ENCODE assay signal across 16 cellular contexts in the genomic region with DNA sequence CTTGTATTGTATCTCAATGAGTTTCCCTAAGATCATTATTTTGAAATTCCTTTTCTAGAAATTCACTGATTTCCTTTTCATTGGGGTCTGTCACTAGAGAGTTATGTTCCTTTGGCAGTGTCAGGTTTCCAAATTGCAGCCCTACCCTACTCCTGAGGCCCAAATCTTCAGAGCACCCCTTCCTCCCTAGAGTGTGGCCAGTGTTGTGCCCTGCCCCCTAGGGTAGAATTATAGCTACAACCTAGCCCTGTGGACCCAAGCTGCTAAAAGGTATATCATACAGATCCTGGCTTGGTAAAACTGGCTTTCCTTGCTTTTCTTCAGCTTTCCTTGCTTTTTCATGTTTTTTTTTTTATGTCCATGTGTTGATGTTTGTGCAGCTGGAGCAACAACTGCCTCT.
DNase-seq lines count a peak whose midpoint lies in the region; ATAC-seq and TF ChIP-seq lines count a peak whose summit lies in the region.
"Had no signal": no experiment of that assay in that cellular context is flagged by ENCODE, and none has a peak within 500 bp of the region (broad histone marks: within the 10 kb centered on the region; RNA-seq: fewer than 3 reads in every experiment).

No MANE protein-coding gene starts in this region.

- H3T11ph ChIP-seq in H9 (ENCODE audit: low read length) = no peak overlapping the region

- TF ChIP-seq CTCF in CD8-positive, alpha-beta T cell (IDR thresholded peaks at IDR 0.05) = no peak
- TF ChIP-seq CTCF in H9 (conservative IDR thresholded peaks at IDR 0.05) (peak; percentile 22; the same call in 2 of the 3 replicates), suprapubic skin (IDR thresholded peaks at IDR 0.05) (no peak)

- no peak overlapping the region for H2BK12ac ChIP-seq in H9 (ENCODE audit: insufficient read length, low read depth, low read length)

- H2BK120ac ChIP-seq in H9 (ENCODE audit: low read depth, low read length, poor library complexity, severe bottlenecking) = no peak overlapping the region

- H3K79me2 ChIP-seq in H9 (ENCODE audit: insufficient read depth, low read length) = no peaks in the 10 kb centered on the region

- no peak overlapping the region for H4K8ac ChIP-seq in H9 (replicated peaks; ENCODE audit: insufficient read length, low read depth, low read length)

- H3K27me3 Mint-ChIP-seq in CD4-positive, CD25-positive, alpha-beta regulatory T cell = no peaks in the 10 kb centered on the region
- H3K27me3 Mint-ChIP-seq in CD8-positive, alpha-beta T cell (ENCODE audit: low read depth) = no peaks in the 10 kb centered on the region
- no peaks in the 10 kb centered on the region for H3K27me3 Mint-ChIP-seq in H9 (ENCODE audit: low read depth)
- H3K27me3 Mint-ChIP-seq in naive thymus-derived CD4-positive, alpha-beta T cell = no peaks in the 10 kb centered on the region
- H3K27me3 Mint-ChIP-seq: CD4-positive, alpha-beta T cell had no signal

- peaks cover 13% of the 10 kb centered on the region for H3K4me1 ChIP-seq in CD4-positive, CD25-positive, alpha-beta regulatory T cell (ENCODE audit: control insufficient read depth, insufficient read depth, low read length, poor library complexity, severe bottlenecking)
- H3K4me1 ChIP-seq in CD8-positive, alpha-beta T cell (ENCODE audit: insufficient read depth, low read length) = peaks cover 12% of the 10 kb centered on the region
- H3K4me1 ChIP-seq in H9 (ENCODE audit: insufficient read depth, low read length) = no peaks in the 10 kb centered on the region
- H3K4me1 ChIP-seq in naive thymus-derived CD4-positive, alpha-beta T cell (ENCODE audit: control insufficient read depth in 2 of 2, insufficient read depth in 2 of 2, low read length in 2 of 2) = no peaks in the 10 kb centered on the region
- H3K4me1 ChIP-seq in suprapubic skin = no peaks in the 10 kb centered on the region
- H3K4me1 ChIP-seq: BE2C, HAP-1 had no signal

- no peak overlapping the region for H2AK5ac ChIP-seq in H9 (ENCODE audit: insufficient read length, low read length)

- ATAC-seq in CD4-positive, CD25-positive, alpha-beta regulatory T cell (ENCODE audit: low read depth in 2 of 2) = no peak
- no peak for ATAC-seq in CD8-positive, alpha-beta T cell
- ATAC-seq in naive thymus-derived CD4-positive, alpha-beta T cell = no peak
- ATAC-seq in HG03439 (IDR thresholded peaks at IDR 0.05; ENCODE audit: unreplicated experiment) = no peak

- no peak for DNase-seq in CD4-positive, CD25-positive, alpha-beta regulatory T cell
- DNase-seq in CD8-positive, alpha-beta T cell = no peak
- DNase-seq in H9 (no peak), suprapubic skin (ENCODE audit: low spot score in 2 of 2) (no peak)
- DNase-seq in naive thymus-derived CD4-positive, alpha-beta T cell = no peak
- DNase-seq: ACHN; BE2C; C1 segment of cervical spinal cord; CD4-positive, alpha-beta T cell; DMS153; DMS79; GF-D8; IMR-90 had no signal

- H4K5ac ChIP-seq in H9 (ENCODE audit: insufficient read length, low read depth, low read length) = no peak overlapping the region

- no peak overlapping the region for H3K14ac ChIP-seq in H9 (ENCODE audit: insufficient read depth, low read length)

- no peak overlapping the region for H2BK20ac ChIP-seq in H9 (ENCODE audit: low read depth, low read length, poor library complexity, severe bottlenecking)

- H3K36me3 ChIP-seq in CD4-positive, CD25-positive, alpha-beta regulatory T cell (ENCODE audit: control insufficient read depth, insufficient read depth, low read length) = no peaks in the 10 kb centered on the region
- H3K36me3 ChIP-seq in CD8-positive, alpha-beta T cell (ENCODE audit: insufficient read depth, low read length) = no peaks in the 10 kb centered on the region
- no peaks in the 10 kb centered on the region for H3K36me3 ChIP-seq in naive thymus-derived CD4-positive, alpha-beta T cell (ENCODE audit: control insufficient read depth in 2 of 3, insufficient read depth in 3 of 3, low read length in 3 of 3)
- H3K36me3 ChIP-seq in suprapubic skin = no peaks in the 10 kb centered on the region
- H3K36me3 ChIP-seq: BE2C, HAP-1 had no signal

- H2BK5ac ChIP-seq in H9 (ENCODE audit: insufficient read length, low read length) = no peak overlapping the region

- H3K9ac ChIP-seq in H9 (ENCODE audit: extremely low read depth, insufficient read length, low read length) = no peak overlapping the region

- H3K23me2 ChIP-seq in H9 (ENCODE audit: insufficient read length, low read depth, low read length, poor library complexity, severe bottlenecking) = no peaks in the 10 kb centered on the region

- H3K4me2 ChIP-seq in H9 (ENCODE audit: insufficient read depth, insufficient read length, low read length) = no peak overlapping the region

- H3K4me1 Mint-ChIP-seq in CD4-positive, CD25-positive, alpha-beta regulatory T cell = peaks cover 18 to 27% (median 21%) of the 10 kb centered on the region in 4 donors
- H3K4me1 Mint-ChIP-seq in CD8-positive, alpha-beta T cell (ENCODE audit: low read depth) = peaks cover 26% of the 10 kb centered on the region
- no peaks in the 10 kb centered on the region for H3K4me1 Mint-ChIP-seq in H9
- H3K4me1 Mint-ChIP-seq in naive thymus-derived CD4-positive, alpha-beta T cell = peaks cover 8 to 33% (median 31%) of the 10 kb centered on the region in 7 donors

- H3K9me3 ChIP-seq in CD4-positive, CD25-positive, alpha-beta regulatory T cell (ENCODE audit: control insufficient read depth in 2 of 2, low read length in 2 of 2) = no peaks in the 10 kb centered on the region
- H3K9me3 ChIP-seq in CD8-positive, alpha-beta T cell (ENCODE audit: low read length) = peaks cover 9% of the 10 kb centered on the region
- H3K9me3 ChIP-seq in H9 (ENCODE audit: control insufficient read depth, low read depth, low read length) = no peaks in the 10 kb centered on the region
- H3K9me3 ChIP-seq in naive thymus-derived CD4-positive, alpha-beta T cell (ENCODE audit: control insufficient read depth in 2 of 3, low read length in 3 of 3) = no peaks in the 10 kb centered on the region
- no peaks in the 10 kb centered on the region for H3K9me3 ChIP-seq in suprapubic skin
- H3K9me3 ChIP-seq: BE2C, HAP-1 had no signal

- no peaks in the 10 kb centered on the region for H3K27me3 ChIP-seq in CD4-positive, CD25-positive, alpha-beta regulatory T cell (ENCODE audit: control insufficient read depth, insufficient read depth, low read length)
- H3K27me3 ChIP-seq in CD8-positive, alpha-beta T cell (ENCODE audit: insufficient read depth, low read length) = no peaks in the 10 kb centered on the region
- H3K27me3 ChIP-seq in H9 (ENCODE audit: insufficient read depth, low read length) (no peaks in the 10 kb centered on the region), suprapubic skin (no peaks in the 10 kb centered on the region)
- no peaks in the 10 kb centered on the region for H3K27me3 ChIP-seq in naive thymus-derived CD4-positive, alpha-beta T cell (ENCODE audit: control insufficient read depth in 2 of 2, insufficient read depth in 2 of 2, low read length in 2 of 2)
- H3K27me3 ChIP-seq: BE2C had no signal

- TF ChIP-seq EP300 in suprapubic skin (IDR thresholded peaks at IDR 0.05) = no peak

- H3K4me3 Mint-ChIP-seq in CD4-positive, CD25-positive, alpha-beta regulatory T cell = no peak overlapping the region
- no peak overlapping the region for H3K4me3 Mint-ChIP-seq in CD8-positive, alpha-beta T cell
- no peak overlapping the region for H3K4me3 Mint-ChIP-seq in H9
- no peak overlapping the region for H3K4me3 Mint-ChIP-seq in naive thymus-derived CD4-positive, alpha-beta T cell
- H3K4me3 Mint-ChIP-seq: CD4-positive, alpha-beta T cell had no signal

- H3K4ac ChIP-seq in H9 (ENCODE audit: low read depth, low read length) = no peak overlapping the region

- H3K27ac ChIP-seq in CD4-positive, CD25-positive, alpha-beta regulatory T cell (ENCODE audit: insufficient read depth, low read length, poor library complexity, severe bottlenecking) = no peak overlapping the region
- no peak overlapping the region for H3K27ac ChIP-seq in CD8-positive, alpha-beta T cell (ENCODE audit: low read depth, low read length)
- H3K27ac ChIP-seq in H9 (ENCODE audit: insufficient read length, low read depth, low read length) (no peak overlapping the region), suprapubic skin (no peak overlapping the region)
- no peak overlapping the region for H3K27ac ChIP-seq in naive thymus-derived CD4-positive, alpha-beta T cell (ENCODE audit: low read depth, low read length)

- H3K56ac ChIP-seq in H9 (ENCODE audit: insufficient read length, low read depth, low read length) = no peak overlapping the region

- H3K4me3 ChIP-seq in CD4-positive, CD25-positive, alpha-beta regulatory T cell (ENCODE audit: low read depth, low read length) = no peak overlapping the region
- H3K4me3 ChIP-seq in CD8-positive, alpha-beta T cell (ENCODE audit: low read depth, low read length) = no peak overlapping the region
- H3K4me3 ChIP-seq in naive thymus-derived CD4-positive, alpha-beta T cell (ENCODE audit: low read length) = no peak overlapping the region
- no peak overlapping the region for H3K4me3 ChIP-seq in suprapubic skin
- H3K4me3 ChIP-seq: HAP-1, K562 had no signal

- intact Hi-C loops in CD8-positive, alpha-beta T cell (cut with DNase I, micrococcal nuclease) = no loop called here
- intact Hi-C loops in naive thymus-derived CD4-positive, alpha-beta T cell (cut with micrococcal nuclease) = no loop called here

- no peaks in the 10 kb centered on the region for H4K20me1 ChIP-seq in H9 (ENCODE audit: control insufficient read depth, insufficient read depth, insufficient read length)

- H3K9me3 Mint-ChIP-seq in CD4-positive, CD25-positive, alpha-beta regulatory T cell = peaks cover 0 to 23% (median 8%) of the 10 kb centered on the region in 7 donors
- peaks cover 14% of the 10 kb centered on the region for H3K9me3 Mint-ChIP-seq in CD8-positive, alpha-beta T cell
- peaks cover 8 to 9% of the 10 kb centered on the region in 2 experiments for H3K9me3 Mint-ChIP-seq in H9
- peaks cover 0 to 36% (median 19%) of the 10 kb centered on the region in 11 donors for H3K9me3 Mint-ChIP-seq in naive thymus-derived CD4-positive, alpha-beta T cell

- no peak overlapping the region for H3K23ac ChIP-seq in H9 (ENCODE audit: insufficient read length, low read depth, low read length)

- no peak overlapping the region for H3K18ac ChIP-seq in H9 (ENCODE audit: insufficient read length, low read depth, low read length)

- TF ChIP-seq POLR2A in suprapubic skin (IDR thresholded peaks at IDR 0.05) = no peak

- H3K79me1 ChIP-seq in H9 (ENCODE audit: insufficient read depth, low read depth, low read length, poor library complexity, severe bottlenecking) = no peaks in the 10 kb centered on the region

- H2BK15ac ChIP-seq in H9 (ENCODE audit: low read depth, low read length) = no peak overlapping the region

- H3K27ac Mint-ChIP-seq in CD4-positive, CD25-positive, alpha-beta regulatory T cell = peak overlapping the region in 2 of 3 donors; percentile 4 to 63
- H3K27ac Mint-ChIP-seq in CD8-positive, alpha-beta T cell = peak overlapping the region; percentile 37
- H3K27ac Mint-ChIP-seq in H9 = no peak overlapping the region
- peak overlapping the region in 5 of 9 donors; percentile 2 to 70 (median 18) for H3K27ac Mint-ChIP-seq in naive thymus-derived CD4-positive, alpha-beta T cell

- H3K36me3 Mint-ChIP-seq in CD4-positive, CD25-positive, alpha-beta regulatory T cell = peaks cover 26% of the 10 kb centered on the region
- H3K36me3 Mint-ChIP-seq in CD8-positive, alpha-beta T cell = peaks cover 46% of the 10 kb centered on the region
- peaks cover 0 to 4% (median 0%) of the 10 kb centered on the region in 3 experiments; a peak in 1 of 7 replicates for H3K36me3 Mint-ChIP-seq in H9 (ENCODE audit: insufficient read depth in 1 of 3, low read depth in 3 of 3)
- H3K36me3 Mint-ChIP-seq in naive thymus-derived CD4-positive, alpha-beta T cell = peaks cover 11 to 58% (median 46%) of the 10 kb centered on the region in 5 donors

- no peak overlapping the region for H2AFZ ChIP-seq in H9 (ENCODE audit: low read length)

- no peak overlapping the region for H4K91ac ChIP-seq in H9 (ENCODE audit: insufficient read length, low read depth, low read length)

- CTCF ChIA-PET in CD8-positive, alpha-beta T cell (lab: Charles Lee) = interaction anchor here (1.6 to 1.8 kb wide), 2 partner anchors 41 to 60 kb away, joined by 5 read pairs; no protein-coding TSS in a partner anchor
- CTCF ChIA-PET in naive thymus-derived CD4-positive, alpha-beta T cell (lab: Charles Lee) = interaction anchor here (1.1 kb wide), 1 partner anchor 18 kb away, joined by 3 read pairs; no protein-coding TSS in a partner anchor

- POLR2A ChIA-PET in CD8-positive, alpha-beta T cell (lab: Charles Lee) = no interaction called here
- POLR2A ChIA-PET in naive thymus-derived CD4-positive, alpha-beta T cell (lab: Charles Lee) = interaction anchor here (1.5 kb wide), 1 partner anchor 18 kb away, joined by 6 read pairs; no protein-coding TSS in a partner anchor

Comparison
In these comparisons a context has a peak if more than half of its experiments do, and no peak if none do; other contexts are left out.
1. H3K27ac Mint-ChIP-seq: peak in CD4-positive, CD25-positive, alpha-beta regulatory T cell (2 of 3), CD8-positive, alpha-beta T cell (single experiment) and naive thymus-derived CD4-positive, alpha-beta T cell (5 of 9); none in H9 (0 of 3).